ENCODE assay signal across 8 cellular contexts in the genomic region with DNA sequence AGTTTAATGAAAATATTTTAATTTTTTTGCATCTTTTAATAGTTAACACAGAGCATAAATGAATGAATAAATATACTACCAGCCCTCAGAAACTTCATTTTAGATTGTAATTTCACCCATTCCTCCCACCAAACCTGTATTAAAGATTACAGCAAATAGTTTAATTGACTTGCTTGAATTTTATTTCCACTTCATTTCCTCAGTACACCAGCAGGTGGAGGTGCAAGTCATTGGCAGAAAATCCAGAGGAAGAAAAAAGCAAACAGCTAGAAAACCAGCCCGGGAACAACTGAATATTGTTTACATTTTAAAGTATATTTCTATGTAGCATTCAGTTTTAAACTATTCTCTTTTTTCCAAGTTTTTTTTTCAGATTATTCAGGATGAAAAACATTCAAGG.
DNase-seq lines count a peak whose midpoint lies in the region; ATAC-seq and TF ChIP-seq lines count a peak whose summit lies in the region.

No MANE protein-coding gene starts in this region.

- TF ChIP-seq CTCF in AG10803 (conservative IDR thresholded peaks at IDR 0.05; ENCODE audit: low read length) (peak; percentile 39), GM12872 (IDR thresholded peaks at IDR 0.05; ENCODE audit: insufficient read depth, low read depth, low read length) (peak; percentile 37; the same call in 1 of the 3 replicates), PC-9 (conservative IDR thresholded peaks at IDR 0.05) (peak; percentile 62), gastrocnemius medialis (IDR thresholded peaks at IDR 0.05 in 4 of 5, conservative IDR thresholded peaks at IDR 0.05 in 1 of 5) (no peak), Peyer's patch (IDR thresholded peaks at IDR 0.05) (peak in 3 of 6 experiments; percentile 25 to 32 (median 31))

- DNase-seq in AG10803 (ENCODE audit: low read depth) (no peak), PC-9 (no peak), iPS-NIHi7 (ENCODE audit: extremely low spot score) (peak; percentile 31), gastrocnemius medialis (no peak), Peyer's patch (no peak), NCI-H2107 (lab: John Stamatoyannopoulos, UW) (no peak), NCI-H2107 treated with DMSO at 0.1 percent for 48 hours (lab: John Stamatoyannopoulos, UW; ENCODE audit: unreplicated experiment) (no peak)

- H3K9me3 ChIP-seq in PC-9 (ENCODE audit: insufficient read depth, low read depth) (no peaks in the 10 kb centered on the region), gastrocnemius medialis (no peaks in the 10 kb centered on the region), Peyer's patch (peaks cover 0 to 7% (median 0%) of the 10 kb centered on the region in 4 donors)

- no peak overlapping the region for H3K4me2 ChIP-seq in PC-9

- H4K20me1 ChIP-seq in PC-9 (ENCODE audit: insufficient read depth): no peaks in the 10 kb centered on the region

- H3K9me2 ChIP-seq in PC-9 (ENCODE audit: insufficient read depth): no peaks in the 10 kb centered on the region

- no peaks in the 10 kb centered on the region for H3K79me2 ChIP-seq in PC-9 (ENCODE audit: low read depth)

- no peak for TF ChIP-seq POLR2A in gastrocnemius medialis (IDR thresholded peaks at IDR 0.05)
- TF ChIP-seq POLR2A in Peyer's patch (IDR thresholded peaks at IDR 0.05): no peak

- no peaks in the 10 kb centered on the region for H3F3A ChIP-seq in PC-9 (ENCODE audit: insufficient read depth, low read depth)

- CTCF ChIA-PET in PC-9 (lab: Charles Lee): no interaction called here

- no peak overlapping the region for H3K4me3 ChIP-seq in AG10803 (ENCODE audit: low read length)
- H3K4me3 ChIP-seq in PC-9: no peak overlapping the region
- H3K4me3 ChIP-seq in gastrocnemius medialis: no peak overlapping the region
- H3K4me3 ChIP-seq in Peyer's patch: no peak overlapping the region

- H3K4me1 ChIP-seq in PC-9 (replicated peaks; ENCODE audit: insufficient read depth): no peaks in the 10 kb centered on the region
- H3K4me1 ChIP-seq in gastrocnemius medialis: no peaks in the 10 kb centered on the region
- H3K4me1 ChIP-seq in Peyer's patch: no peaks in the 10 kb centered on the region

- in situ Hi-C loops in gastrocnemius medialis (cut with MboI; ENCODE audit: low sequenced_read_pairs in 4 of 4): no loop called here

- POLR2A ChIA-PET in PC-9 (lab: Charles Lee; ENCODE audit: unreplicated experiment): no interaction called here

- no peak for ATAC-seq in gastrocnemius medialis

- H3K36me3 ChIP-seq in PC-9 (ENCODE audit: low read depth) (no peaks in the 10 kb centered on the region), gastrocnemius medialis (no peaks in the 10 kb centered on the region), Peyer's patch (no peaks in the 10 kb centered on the region)

- H3K27ac ChIP-seq in PC-9 (no peak overlapping the region), gastrocnemius medialis (no peak overlapping the region), Peyer's patch (no peak overlapping the region)

- BruUV-seq in PC-9 (replicated peaks; lab: Mats Ljungman, UMichigan): no TSS peak

- H3K27me3 ChIP-seq in PC-9 (ENCODE audit: insufficient read depth, low read depth) (no peaks in the 10 kb centered on the region; the same call in 1 of the 2 replicates), gastrocnemius medialis (peaks cover 6 to 14% (median 10%) of the 10 kb centered on the region in 3 donors), Peyer's patch (no peaks in the 10 kb centered on the region)

- intact Hi-C loops in PC-9 (cut with micrococcal nuclease; ENCODE audit: unreplicated experiment) (no loop called here), gastrocnemius medialis (cut with DNase I; ENCODE audit: low total_unique reads) (no loop called here)

- no peak overlapping the region for H2AFZ ChIP-seq in PC-9

Comparison
In these comparisons a context has a peak if more than half of its experiments do, and no peak if none do; other contexts are left out.
1. CTCF ChIP-seq: peak in AG10803 (single experiment), GM12872 (single experiment) and PC-9 (single experiment); none in gastrocnemius medialis (0 of 5).